In genomic region chr22:41648431-41648830, GRCh38 we compare ENCODE assay signal across 15 cellular contexts. TPM values are rescaled to one million over a fixed set of nuclear protein-coding genes. Genes with fewer than 3 reads are reported as not detected.
DNase-seq lines count a peak whose midpoint lies in the region; ATAC-seq, FAIRE-seq and TF ChIP-seq lines count a peak whose summit lies in the region.
"Had no signal": no experiment of that assay in that cellular context is flagged by ENCODE, and none has a peak within 500 bp of the region (broad histone marks: within the 10 kb centered on the region; RNA-seq: fewer than 3 reads in every experiment).

No MANE protein-coding gene starts in this region.

- intact Hi-C loops in esophagus squamous epithelium (cut with DNase I), result no loop called here

- no peaks in the 10 kb centered on the region for H3K9me3 Mint-ChIP-seq in astrocyte (ENCODE audit: unreplicated experiment)
- H3K9me3 Mint-ChIP-seq: H9, naive B cell had no signal

- H2AFZ ChIP-seq in astrocyte (ENCODE audit: low read depth, low read length), result no peak overlapping the region

- H3K4me3 Mint-ChIP-seq in astrocyte (ENCODE audit: unreplicated experiment), result no peak overlapping the region
- H3K4me3 Mint-ChIP-seq: H9, naive B cell had no signal

- 76 to 86% methylated on average over 1 of the region's 1 CpG for WGBS in esophagus squamous epithelium, 2 donors

- H3K27ac ChIP-seq in astrocyte (ENCODE audit: low read depth, low read length) (no peak overlapping the region), esophagus squamous epithelium (no peak overlapping the region), WERI-Rb-1 (no peak overlapping the region)
- H3K27ac ChIP-seq: breast epithelium had no signal

- no peak for DNase-seq in activated CD4-positive, CD25-positive, alpha-beta regulatory T cell (lab: John Stamatoyannopoulos, UW)
- DNase-seq in ELR (ENCODE audit: low read depth), result peak; percentile 43
- no peak for DNase-seq in astrocyte (ENCODE audit: low read depth)
- DNase-seq in esophagus squamous epithelium (lab: John Stamatoyannopoulos, UW), result no peak
- DNase-seq in WERI-Rb-1, result no peak
- DNase-seq: Calu3, cortex of kidney, H9, KBM-7, mesenchymal stem cell, naive B cell, NCI-H2171, NCI-H526 treated with DMSO at 0.1 percent for 48 hours had no signal

- H3K4me1 ChIP-seq in astrocyte (ENCODE audit: insufficient read depth, low read length), result no peaks in the 10 kb centered on the region
- H3K4me1 ChIP-seq in esophagus squamous epithelium, result no peaks in the 10 kb centered on the region
- H3K4me1 ChIP-seq: breast epithelium had no signal

- H3K4me2 ChIP-seq in astrocyte (ENCODE audit: low read length), result no peak overlapping the region

- no peak for TF ChIP-seq POLR2A in esophagus squamous epithelium (IDR thresholded peaks at IDR 0.05)

- H3K27ac Mint-ChIP-seq in astrocyte (ENCODE audit: unreplicated experiment), result peak overlapping the region; percentile 41
- H3K27ac Mint-ChIP-seq: H9 had no signal

- H3K4me1 Mint-ChIP-seq in astrocyte (ENCODE audit: low read depth, unreplicated experiment), result no peaks in the 10 kb centered on the region
- H3K4me1 Mint-ChIP-seq: H9 had no signal

- peaks cover 29% of the 10 kb centered on the region for H3K79me2 ChIP-seq in astrocyte (ENCODE audit: insufficient read depth, low read length)

- H3K9me3 ChIP-seq in astrocyte (ENCODE audit: insufficient read depth, low read depth, low read length), result no peaks in the 10 kb centered on the region
- H3K9me3 ChIP-seq in esophagus squamous epithelium, result no peaks in the 10 kb centered on the region
- H3K9me3 ChIP-seq in WERI-Rb-1 (ENCODE audit: severe bottlenecking), result no peaks in the 10 kb centered on the region
- H3K9me3 ChIP-seq: breast epithelium had no signal

- H3K27me3 Mint-ChIP-seq in astrocyte (ENCODE audit: low read depth, unreplicated experiment), result no peaks in the 10 kb centered on the region
- H3K27me3 Mint-ChIP-seq: naive B cell had no signal

- H3K36me3 Mint-ChIP-seq in astrocyte (ENCODE audit: low read depth, unreplicated experiment), result peaks cover 11% of the 10 kb centered on the region

- H3K4me3 ChIP-seq in astrocyte (ENCODE audit: insufficient read depth, low read depth, low read length), result no peak overlapping the region
- H3K4me3 ChIP-seq in esophagus squamous epithelium, result no peak overlapping the region
- no peak overlapping the region for H3K4me3 ChIP-seq in WERI-Rb-1 (ENCODE audit: low read depth, low read length)
- H3K4me3 ChIP-seq: breast epithelium had no signal

- no peak overlapping the region for H3K9ac ChIP-seq in astrocyte (ENCODE audit: low read length)

- peak; percentile 48 to 76 for ATAC-seq in activated CD4-positive, CD25-positive, alpha-beta regulatory T cell treated with anti-CD3 and anti-CD28 coated beads, Interleukin-2, amount 50 U/mL, for 24 hours

- no peak for FAIRE-seq in astrocyte (lab: Jason Lieb, UNC)

- H3K36me3 ChIP-seq in astrocyte (ENCODE audit: insufficient read depth, low read length) (peaks cover 49% of the 10 kb centered on the region), esophagus squamous epithelium (peaks cover 23 to 100% (median 46%) of the 10 kb centered on the region in 3 donors), WERI-Rb-1 (peaks cover 82% of the 10 kb centered on the region)

- H4K20me1 ChIP-seq in astrocyte (ENCODE audit: insufficient read depth, low read length), result peaks cover 33% of the 10 kb centered on the region

- TF ChIP-seq CTCF in astrocyte (IDR thresholded peaks at IDR 0.05; ENCODE audit: insufficient read depth, low read depth, low read length) (no peak), esophagus squamous epithelium (IDR thresholded peaks at IDR 0.05) (no peak), WERI-Rb-1 (IDR thresholded peaks at IDR 0.05; ENCODE audit: low read depth, low read length) (no peak)

- H3K27me3 ChIP-seq in astrocyte (ENCODE audit: insufficient read depth, low read length) (no peaks in the 10 kb centered on the region), esophagus squamous epithelium (no peaks in the 10 kb centered on the region), WERI-Rb-1 (ENCODE audit: insufficient read depth, low read depth, severe bottlenecking) (no peaks in the 10 kb centered on the region)
- H3K27me3 ChIP-seq: breast epithelium had no signal

RNA-seq across cellular contexts. Expression of gene XRCC6, which starts 27.3 kb away (rescaled TPM):
- total RNA-seq in astrocyte (221 and 232 TPM in 2 replicates), esophagus squamous epithelium (100 to 1,000 TPM; 161 to 295 (median 222) TPM)

RNA-seq across cellular contexts. Expression of gene DESI1, which starts 27.6 kb away (rescaled TPM):
- total RNA-seq in astrocyte (48.2 and 48.3 TPM in 2 replicates), esophagus squamous epithelium (10 to 100 TPM; 22.1 to 34.9 (median 28.4) TPM)

RNA-seq across cellular contexts. Expression of gene SNU13, which starts 40.2 kb away (rescaled TPM):
- 163 and 175 TPM in 2 replicates for total RNA-seq in astrocyte
- total RNA-seq in esophagus squamous epithelium, result 100 to 1,000 TPM in 2 of 4 donors, 10 to 100 TPM in 2; 71.0 to 128 (median 106) TPM

RNA-seq across cellular contexts. Expression of gene MEI1, which starts 50.9 kb away (rescaled TPM):
- total RNA-seq in astrocyte, result 0.19 and 0.64 TPM in 2 replicates
- 1 to 10 TPM in 1 of 4 donors, under 1 TPM in 3; 0.09 to 1.3 (median 0.52) TPM for total RNA-seq in esophagus squamous epithelium

RNA-seq across cellular contexts. Expression of gene PMM1, which starts 58.8 kb away (rescaled TPM):
- total RNA-seq in astrocyte (39.4 and 42.3 TPM in 2 replicates), esophagus squamous epithelium (10 to 100 TPM; 17.9 to 65.2 (median 49.5) TPM)
